In genomic region chr6:71321344-71321743, GRCh38 we compare ENCODE assay signal across 25 cellular contexts.
"Had no signal": no experiment of that assay in that cellular context is flagged by ENCODE, and none has a peak within 500 bp of the region (broad histone marks: within the 10 kb centered on the region; RNA-seq: fewer than 3 reads in every experiment).

No MANE protein-coding gene starts in this region.

- DNase-seq: activated B cell treated with CpG ODN at 0.5 μM for 24 hours; activated CD4-positive, alpha-beta memory T cell treated with anti-CD3 and anti-CD28 coated beads for 36 hours; activated CD4-positive, alpha-beta T cell treated with anti-CD3 and anti-CD28 coated beads for 36 hours; activated gamma-delta T cell; activated T-cell treated with anti-CD3 and anti-CD28 coated beads, Interleukin-2, amount 50 U/mL, for 72 hours; colonic mucosa; dorsolateral prefrontal cortex; effector memory CD8-positive, alpha-beta T cell; head of caudate nucleus; hypothalamus; left ventricle myocardium superior; mesenchymal stem cell; ovary; psoas muscle; stimulated activated CD4-positive, alpha-beta T cell treated with anti-CD3 and anti-CD28 coated beads, Interleukin-4, amount 100 ng/mL, for 24 hours; stimulated activated naive CD4-positive, alpha-beta T cell treated with Interleukin-2 at 50 U/mL for 16 hours; T-helper 9 cell; upper lobe of left lung had no signal

- H3K9me3 Mint-ChIP-seq: activated B cell treated with CpG ODN at 0.5 μM for 24 hours; activated CD4-positive, alpha-beta memory T cell treated with anti-CD3 and anti-CD28 coated beads for 36 hours; activated naive CD4-positive, alpha-beta T cell treated with anti-CD3 and anti-CD28 coated beads, Interleukin-2, amount 50 U/mL, for 24 hours; activated T-cell treated with anti-CD3 and anti-CD28 coated beads, Interleukin-2, amount 50 U/mL, for 72 hours; effector memory CD8-positive, alpha-beta T cell had no signal

- H3K36me3 Mint-ChIP-seq: activated CD4-positive, alpha-beta memory T cell treated with anti-CD3 and anti-CD28 coated beads for 36 hours; activated naive CD4-positive, alpha-beta T cell treated with anti-CD3 and anti-CD28 coated beads, Interleukin-2, amount 50 U/mL, for 24 hours had no signal

- H3K4me3 ChIP-seq: colonic mucosa, dorsolateral prefrontal cortex, gastroesophageal sphincter, ovary, psoas muscle, right atrium auricular region, thoracic aorta, upper lobe of left lung had no signal

- H3K27ac Mint-ChIP-seq: activated B cell treated with CpG ODN at 0.5 μM for 24 hours; activated CD4-positive, alpha-beta memory T cell treated with anti-CD3 and anti-CD28 coated beads for 36 hours; activated CD4-positive, alpha-beta T cell treated with anti-CD3 and anti-CD28 coated beads for 36 hours; activated naive CD4-positive, alpha-beta T cell treated with anti-CD3 and anti-CD28 coated beads, Interleukin-2, amount 50 U/mL, for 24 hours; activated T-cell treated with anti-CD3 and anti-CD28 coated beads, Interleukin-2, amount 50 U/mL, for 72 hours; effector memory CD8-positive, alpha-beta T cell had no signal

- H3K27ac ChIP-seq: colonic mucosa, dorsolateral prefrontal cortex, gastroesophageal sphincter, neutrophil, ovary, psoas muscle, right atrium auricular region, thoracic aorta, upper lobe of left lung had no signal

- H3K4me1 Mint-ChIP-seq: activated B cell treated with CpG ODN at 0.5 μM for 24 hours; activated CD4-positive, alpha-beta T cell treated with anti-CD3 and anti-CD28 coated beads for 36 hours; activated naive CD4-positive, alpha-beta T cell treated with anti-CD3 and anti-CD28 coated beads, Interleukin-2, amount 50 U/mL, for 24 hours had no signal

- ATAC-seq: activated CD4-positive, alpha-beta T cell treated with anti-CD3 and anti-CD28 coated beads for 36 hours; activated T-cell treated with anti-CD3 and anti-CD28 coated beads, Interleukin-2, amount 50 U/mL, for 72 hours; effector memory CD8-positive, alpha-beta T cell; esophagus mucosa; gastroesophageal sphincter; left ventricle myocardium superior; psoas muscle had no signal

- H3K4me3 Mint-ChIP-seq: activated B cell treated with CpG ODN at 0.5 μM for 24 hours; activated CD4-positive, alpha-beta memory T cell treated with anti-CD3 and anti-CD28 coated beads for 36 hours; activated CD4-positive, alpha-beta T cell treated with anti-CD3 and anti-CD28 coated beads for 36 hours; activated naive CD4-positive, alpha-beta T cell treated with anti-CD3 and anti-CD28 coated beads, Interleukin-2, amount 50 U/mL, for 24 hours; activated T-cell treated with anti-CD3 and anti-CD28 coated beads, Interleukin-2, amount 50 U/mL, for 72 hours; effector memory CD8-positive, alpha-beta T cell; nephron had no signal
